8 cellular contexts compared by ENCODE assay signal in genomic region chr17:40314557-40314953, GRCh38. TPM values are rescaled to one million over a fixed set of nuclear protein-coding genes. Genes with fewer than 3 reads are reported as not detected.
DNase-seq lines count a peak whose midpoint lies in the region; ATAC-seq and TF ChIP-seq lines count a peak whose summit lies in the region.

No MANE protein-coding gene starts in this region.

- in situ Hi-C loops in gastrocnemius medialis (cut with MboI; ENCODE audit: low sequenced_read_pairs in 4 of 4): no loop called here

- no peaks in the 10 kb centered on the region for H3K27me3 Mint-ChIP-seq in Caco-2 (ENCODE audit: insufficient read depth, unreplicated experiment)

- CTCF ChIA-PET in Caco-2 (lab: Charles Lee): interaction anchor here (0.6 kb wide), 1 partner anchor 162 kb away, joined by 6 read pairs; no protein-coding TSS in a partner anchor

- BruUV-seq in Caco-2 (replicated peaks; lab: Mats Ljungman, UMichigan): no TSS peak

- H3K27me3 ChIP-seq in gastrocnemius medialis (no peaks in the 10 kb centered on the region), Caco-2 (replicated peaks; ENCODE audit: control insufficient read depth, insufficient read depth, low read length) (no peaks in the 10 kb centered on the region)

- H3K27ac Mint-ChIP-seq in Caco-2 (ENCODE audit: unreplicated experiment): no peak overlapping the region

- TF ChIP-seq CTCF in foreskin fibroblast (IDR thresholded peaks at IDR 0.05; ENCODE audit: low read depth, low read length): no peak
- TF ChIP-seq CTCF in gastrocnemius medialis (IDR thresholded peaks at IDR 0.05 in 4 of 5, conservative IDR thresholded peaks at IDR 0.05 in 1 of 5): peak in 2 of 5 experiments; percentile 26 to 33
- TF ChIP-seq CTCF in Caco-2 (IDR thresholded peaks at IDR 0.05; ENCODE audit: insufficient read depth in 1 of 2, low read depth in 1 of 2, low read length in 1 of 2, severe bottlenecking in 1 of 2, unreplicated experiment in 1 of 2): no peak

- peaks cover 14% of the 10 kb centered on the region for H3K36me3 Mint-ChIP-seq in Caco-2 (ENCODE audit: insufficient read depth, unreplicated experiment)

- H3K4me3 Mint-ChIP-seq in Caco-2 (ENCODE audit: unreplicated experiment): no peak overlapping the region

- H3K9me3 ChIP-seq in gastrocnemius medialis: no peaks in the 10 kb centered on the region
- no peaks in the 10 kb centered on the region for H3K9me3 ChIP-seq in Caco-2

- H3K4me1 Mint-ChIP-seq in Caco-2 (ENCODE audit: low read depth, unreplicated experiment): peaks cover 21% of the 10 kb centered on the region

- peak; percentile 44 to 52 for TF ChIP-seq POLR2A in gastrocnemius medialis (IDR thresholded peaks at IDR 0.05)

- H3K4me1 ChIP-seq in gastrocnemius medialis (peaks cover 80 to 89% of the 10 kb centered on the region in 2 donors), Caco-2 (peaks cover 23% of the 10 kb centered on the region)

- H3K4me3 ChIP-seq in foreskin fibroblast (ENCODE audit: low read depth in 1 of 2, low read length in 2 of 2) (no peak overlapping the region), gastrocnemius medialis (no peak overlapping the region), Caco-2 (ENCODE audit: low read depth, low read length) (no peak overlapping the region)

- no peaks in the 10 kb centered on the region for H3K9me3 Mint-ChIP-seq in Caco-2 (ENCODE audit: unreplicated experiment)

- POLR2A ChIA-PET in Caco-2 (lab: Charles Lee): no interaction called here

- no peaks in the 10 kb centered on the region for H3K36me3 ChIP-seq in gastrocnemius medialis
- no peaks in the 10 kb centered on the region for H3K36me3 ChIP-seq in Caco-2 (ENCODE audit: control insufficient read depth, insufficient read depth, low read length)

- intact Hi-C loops in gastrocnemius medialis (cut with DNase I; ENCODE audit: low total_unique reads) (loop anchor here (10.0 kb wide), 1 partner anchor 300 kb away; the partner anchor contains the start of gene CSF3), Caco-2 (cut with micrococcal nuclease; ENCODE audit: unreplicated experiment) (no loop called here)

- peak; percentile 40 to 46 for ATAC-seq in gastrocnemius medialis

- DNase-seq in NOMO-1 (lab: John Stamatoyannopoulos, UW; ENCODE audit: unreplicated experiment in 2 of 2): peak; percentile 23 to 39
- DNase-seq in NOMO-1 treated with dmso at 0.1 percent for 144 hours (lab: John Stamatoyannopoulos, UW; ENCODE audit: unreplicated experiment): no peak
- DNase-seq in RPMI8226: peak; percentile 96
- peak; percentile 86 for DNase-seq in activated T-helper 9 cell treated with anti-CD3 and anti-CD28 coated beads, Interleukin-2, amount 50 U/mL, for 16 hours (ENCODE audit: low read depth)
- peak; percentile 95 to 97 for DNase-seq in foreskin fibroblast
- peak; percentile 95 to 99 for DNase-seq in gastrocnemius medialis
- DNase-seq in Caco-2: no peak
- no peak for DNase-seq in GF-D8 (lab: John Stamatoyannopoulos, UW)

- peak overlapping the region; percentile 95 to 100 (median 98) for H3K27ac ChIP-seq in gastrocnemius medialis

RNA-seq across cellular contexts. Expression of gene RARA, which starts 5.6 kb away (rescaled TPM):
- 10 to 100 TPM; 20.3 to 67.0 (median 48.4) TPM for total RNA-seq in gastrocnemius medialis
- total RNA-seq in Caco-2 (2022): 26.6 and 27.6 TPM in 2 replicates

RNA-seq across cellular contexts. Expression of gene CDC6, which starts 26.9 kb away (rescaled TPM):
- under 1 TPM in 3 of 4 donors, not detected in 1; 0.27 to 0.75 (median 0.66) TPM for total RNA-seq in gastrocnemius medialis
- total RNA-seq in Caco-2 (2022): 86.1 and 96.4 TPM in 2 replicates

RNA-seq across cellular contexts. Expression of gene GJD3, which starts 50.0 kb away (rescaled TPM):
- total RNA-seq in gastrocnemius medialis (1 to 10 TPM in 1 of 4 donors, under 1 TPM in 1, not detected in 2; 0.98 to 1.2 TPM), Caco-2 (2022) (not detected in 2 replicates)

Comparison
In these comparisons a context has a peak if more than half of its experiments do, and no peak if none do; other contexts are left out.
1. DNase-seq: peak in NOMO-1 (2 of 2), RPMI8226 (single experiment), activated T-helper 9 cell treated with anti-CD3 and anti-CD28 coated beads, Interleukin-2, amount 50 U/mL, for 16 hours (single experiment), foreskin fibroblast (2 of 2) and gastrocnemius medialis (2 of 2); none in NOMO-1 treated with dmso at 0.1 percent for 144 hours (single experiment), Caco-2 (0 of 2) and GF-D8 (single experiment).
2. RNA of gene CDC6, which starts 26.9 kb away (total RNA-seq): 86.1 to 96.4 TPM in Caco-2; 0.27 to 0.75 TPM in gastrocnemius medialis; every median in the first group is over 10 times any median in the second.